ENCODE assay signal across 8 cellular contexts in genomic region chr1:35715568-35716002, GRCh38. TPM values are rescaled to one million over a fixed set of nuclear protein-coding genes. Genes with fewer than 3 reads are reported as not detected.
DNase-seq lines count a peak whose midpoint lies in the region; ATAC-seq, FAIRE-seq and TF ChIP-seq lines count a peak whose summit lies in the region.

No MANE protein-coding gene starts in this region.

- DNase-seq in GM12892 (ENCODE audit: insufficient read length) (peak; percentile 76), SHP77 treated with DMSO at 0.1 percent for 48 hours (lab: John Stamatoyannopoulos, UW) (peak; percentile 64), foreskin keratinocyte (peak in 1 of 2 donors; percentile 45), trophoblast cell (peak; percentile 66 to 87), tibial nerve (ENCODE audit: low spot score in 2 of 2) (peak in 1 of 2 donors; percentile 35)
- peak; percentile 60 for DNase-seq in activated T-helper 9 cell treated with anti-CD3 and anti-CD28 coated beads, Interleukin-2, amount 50 U/mL, for 16 hours (ENCODE audit: low read depth)

- H3K4me2 ChIP-seq in trophoblast cell (ENCODE audit: low read length): no peak overlapping the region

- H3K14ac ChIP-seq in trophoblast cell (ENCODE audit: low read length): no peak overlapping the region

- peak; percentile 82 for FAIRE-seq in GM12892 (lab: Jason Lieb, UNC)

- no peaks in the 10 kb centered on the region for H3K27me3 ChIP-seq in foreskin keratinocyte
- H3K27me3 ChIP-seq in trophoblast cell (ENCODE audit: insufficient read depth, low read length): no peaks in the 10 kb centered on the region
- no peaks in the 10 kb centered on the region for H3K27me3 ChIP-seq in tibial nerve

- H3K23ac ChIP-seq in trophoblast cell (ENCODE audit: low read length): no peak overlapping the region

- H3K4me3 ChIP-seq in trophoblast cell (ENCODE audit: low read depth, low read length): no peak overlapping the region
- H3K4me3 ChIP-seq in tibial nerve: no peak overlapping the region

- H3K79me1 ChIP-seq in trophoblast cell (ENCODE audit: low read length): peaks cover 12% of the 10 kb centered on the region

- no peak for TF ChIP-seq EP300 in tibial nerve (IDR thresholded peaks at IDR 0.05)

- H3K9me3 ChIP-seq in trophoblast cell (ENCODE audit: insufficient read depth, low read depth, low read length) (no peaks in the 10 kb centered on the region), tibial nerve (no peaks in the 10 kb centered on the region)

- H3K9ac ChIP-seq in trophoblast cell (ENCODE audit: low read length): no peak overlapping the region

- H4K91ac ChIP-seq in trophoblast cell (ENCODE audit: low read depth, low read length): no peak overlapping the region

- H2AFZ ChIP-seq in trophoblast cell (ENCODE audit: insufficient read depth, low read length, poor library complexity): no peak overlapping the region

- TF ChIP-seq POLR2A in GM12892 (IDR thresholded peaks at IDR 0.05; ENCODE audit: low read depth, low read length) (no peak), tibial nerve (IDR thresholded peaks at IDR 0.05) (no peak)

- H3K36me3 ChIP-seq in trophoblast cell (ENCODE audit: control insufficient read depth in 1 of 2, insufficient read depth in 2 of 2, low read length in 2 of 2) (peaks cover 8 to 18% of the 10 kb centered on the region in 2 experiments), tibial nerve (peaks cover 0 to 35% (median 0%) of the 10 kb centered on the region in 3 donors)

- peaks cover 4% of the 10 kb centered on the region for H3K4me1 ChIP-seq in foreskin keratinocyte
- H3K4me1 ChIP-seq in trophoblast cell (ENCODE audit: control insufficient read depth in 1 of 2, insufficient read depth in 2 of 2, low read length in 2 of 2): peaks cover 0 to 5% of the 10 kb centered on the region in 2 experiments
- H3K4me1 ChIP-seq in tibial nerve: peaks cover 0 to 34% (median 12%) of the 10 kb centered on the region in 4 donors

- H4K8ac ChIP-seq in trophoblast cell (ENCODE audit: low read depth, low read length): no peak overlapping the region

- TF ChIP-seq CTCF in 22Rv1 (IDR thresholded peaks at IDR 0.05) (peak; percentile 94), LNCAP (IDR thresholded peaks at IDR 0.05) (peak; percentile 96), foreskin keratinocyte (conservative IDR thresholded peaks at IDR 0.05) (peak; percentile 87), tibial nerve (IDR thresholded peaks at IDR 0.05) (peak; percentile 67 to 83 (median 75))

- no peak overlapping the region for H2AK5ac ChIP-seq in trophoblast cell (ENCODE audit: low read length)

- H3K18ac ChIP-seq in trophoblast cell (ENCODE audit: low read length): no peak overlapping the region

- no peak overlapping the region for H3K4ac ChIP-seq in trophoblast cell (ENCODE audit: low read depth, low read length)

- WGBS in trophoblast cell (ENCODE audit: extremely low coverage, insufficient coverage, insufficient read length): no CpG with 5 or more reads among the region's 15 CpGs
- WGBS in tibial nerve, 2 donors: 31 to 66% methylated on average over 6 to 15 of the region's 15 CpGs

- no peak overlapping the region for H4K12ac ChIP-seq in trophoblast cell (ENCODE audit: low read depth, low read length)

- no peak overlapping the region for H2BK120ac ChIP-seq in trophoblast cell (ENCODE audit: insufficient read depth, low read length, poor library complexity)

- ATAC-seq in foreskin keratinocyte: peak; percentile 67

- peak overlapping the region; percentile 79 for H3K27ac ChIP-seq in 22Rv1
- H3K27ac ChIP-seq in foreskin keratinocyte: no peak overlapping the region
- no peak overlapping the region for H3K27ac ChIP-seq in trophoblast cell (ENCODE audit: low read depth, low read length)
- peak overlapping the region in 1 of 4 donors; percentile 4 for H3K27ac ChIP-seq in tibial nerve

- peaks cover 6% of the 10 kb centered on the region for H3K79me2 ChIP-seq in trophoblast cell (ENCODE audit: control insufficient read depth, insufficient read depth, low read length, poor library complexity)

- H2BK12ac ChIP-seq in trophoblast cell (ENCODE audit: low read length): no peak overlapping the region

- no peak overlapping the region for H2BK5ac ChIP-seq in trophoblast cell (ENCODE audit: low read depth, low read length, poor library complexity)

RNA-seq across cellular contexts. Expression of gene C1orf216, which starts 3.1 kb away (rescaled TPM):
- polyA plus RNA-seq in GM12892 (2012; ENCODE audit: missing spikeins): 6.9 TPM
- total RNA-seq in foreskin keratinocyte (8.6 and 10.0 TPM in 2 replicates), tibial nerve (10 to 100 TPM; 23.4 to 28.3 (median 26.8) TPM)
- 6.2 and 6.9 TPM in 2 replicates for polyA plus RNA-seq in foreskin keratinocyte
- 2.5 and 2.8 TPM in 2 replicates for polyA plus RNA-seq in trophoblast cell (2013)

RNA-seq across cellular contexts. Expression of gene CLSPN, which starts 54.2 kb away (rescaled TPM):
- 18.7 TPM for polyA plus RNA-seq in GM12892 (2012; ENCODE audit: missing spikeins)
- total RNA-seq in foreskin keratinocyte (37.4 and 45.6 TPM in 2 replicates), tibial nerve (under 1 TPM in 3 of 4 donors, not detected in 1; under 0.01 to 0.42 (median 0.30) TPM)
- 3.5 and 5.0 TPM in 2 replicates for polyA plus RNA-seq in foreskin keratinocyte
- 15.5 and 15.7 TPM in 2 replicates for polyA plus RNA-seq in trophoblast cell (2013)

Comparison
In these comparisons a context has a peak if more than half of its experiments do, and no peak if none do; other contexts are left out.
1. RNA of gene CLSPN, which starts 54.2 kb away (total RNA-seq): 37.4 to 45.6 TPM in foreskin keratinocyte; under 0.01 to 0.42 TPM in tibial nerve; every median in the first group is over 10 times any median in the second.
2. Peak in every context shown above with its lines, with median percentiles within 50 percentile points of each other: CTCF ChIP-seq.